In genomic region chr13:21328201-21328600, GRCh38 we compare ENCODE assay signal across 1 cellular context.
TF ChIP-seq lines count a peak whose summit lies in the region.

No MANE protein-coding gene starts in this region.

TF ChIP-seq in GM23338, 12 proteins besides CTCF, POLR2A, EP300 and RAD21:
- TF ChIP-seq ZNF462 (CRISPR knock-in tag; IDR thresholded peaks at IDR 0.05) (no peak), POLR2AphosphoS5 (IDR thresholded peaks at IDR 0.05; ENCODE audit: low read depth) (no peak), CREB1 (CRISPR knock-in tag; IDR thresholded peaks at IDR 0.05; ENCODE audit: low read depth) (no peak), STAT1 (IDR thresholded peaks at IDR 0.05; ENCODE audit: unreplicated experiment) (no peak), ZNF114 (CRISPR knock-in tag; IDR thresholded peaks at IDR 0.05) (no peak), NANOG (IDR thresholded peaks at IDR 0.05; ENCODE audit: borderline replicate concordance) (no peak), EZH2 (IDR thresholded peaks at IDR 0.05; ENCODE audit: low read depth, unreplicated experiment) (no peak), ZNF331 (CRISPR knock-in tag; IDR thresholded peaks at IDR 0.05; ENCODE audit: low read depth) (no peak), JUNB (IDR thresholded peaks at IDR 0.05; ENCODE audit: unreplicated experiment) (no peak), EZH2phosphoT487 (IDR thresholded peaks at IDR 0.05; ENCODE audit: unreplicated experiment) (no peak)
- TF ChIP-seq, protein P1, sequence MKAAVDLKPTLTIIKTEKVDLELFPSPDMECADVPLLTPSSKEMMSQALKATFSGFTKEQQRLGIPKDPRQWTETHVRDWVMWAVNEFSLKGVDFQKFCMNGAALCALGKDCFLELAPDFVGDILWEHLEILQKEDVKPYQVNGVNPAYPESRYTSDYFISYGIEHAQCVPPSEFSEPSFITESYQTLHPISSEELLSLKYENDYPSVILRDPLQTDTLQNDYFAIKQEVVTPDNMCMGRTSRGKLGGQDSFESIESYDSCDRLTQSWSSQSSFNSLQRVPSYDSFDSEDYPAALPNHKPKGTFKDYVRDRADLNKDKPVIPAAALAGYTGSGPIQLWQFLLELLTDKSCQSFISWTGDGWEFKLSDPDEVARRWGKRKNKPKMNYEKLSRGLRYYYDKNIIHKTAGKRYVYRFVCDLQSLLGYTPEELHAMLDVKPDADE (IDR thresholded peaks at IDR 0.05), result no peak
- TF ChIP-seq, protein P2, sequence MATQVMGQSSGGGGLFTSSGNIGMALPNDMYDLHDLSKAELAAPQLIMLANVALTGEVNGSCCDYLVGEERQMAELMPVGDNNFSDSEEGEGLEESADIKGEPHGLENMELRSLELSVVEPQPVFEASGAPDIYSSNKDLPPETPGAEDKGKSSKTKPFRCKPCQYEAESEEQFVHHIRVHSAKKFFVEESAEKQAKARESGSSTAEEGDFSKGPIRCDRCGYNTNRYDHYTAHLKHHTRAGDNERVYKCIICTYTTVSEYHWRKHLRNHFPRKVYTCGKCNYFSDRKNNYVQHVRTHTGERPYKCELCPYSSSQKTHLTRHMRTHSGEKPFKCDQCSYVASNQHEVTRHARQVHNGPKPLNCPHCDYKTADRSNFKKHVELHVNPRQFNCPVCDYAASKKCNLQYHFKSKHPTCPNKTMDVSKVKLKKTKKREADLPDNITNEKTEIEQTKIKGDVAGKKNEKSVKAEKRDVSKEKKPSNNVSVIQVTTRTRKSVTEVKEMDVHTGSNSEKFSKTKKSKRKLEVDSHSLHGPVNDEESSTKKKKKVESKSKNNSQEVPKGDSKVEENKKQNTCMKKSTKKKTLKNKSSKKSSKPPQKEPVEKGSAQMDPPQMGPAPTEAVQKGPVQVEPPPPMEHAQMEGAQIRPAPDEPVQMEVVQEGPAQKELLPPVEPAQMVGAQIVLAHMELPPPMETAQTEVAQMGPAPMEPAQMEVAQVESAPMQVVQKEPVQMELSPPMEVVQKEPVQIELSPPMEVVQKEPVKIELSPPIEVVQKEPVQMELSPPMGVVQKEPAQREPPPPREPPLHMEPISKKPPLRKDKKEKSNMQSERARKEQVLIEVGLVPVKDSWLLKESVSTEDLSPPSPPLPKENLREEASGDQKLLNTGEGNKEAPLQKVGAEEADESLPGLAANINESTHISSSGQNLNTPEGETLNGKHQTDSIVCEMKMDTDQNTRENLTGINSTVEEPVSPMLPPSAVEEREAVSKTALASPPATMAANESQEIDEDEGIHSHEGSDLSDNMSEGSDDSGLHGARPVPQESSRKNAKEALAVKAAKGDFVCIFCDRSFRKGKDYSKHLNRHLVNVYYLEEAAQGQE (IDR thresholded peaks at IDR 0.05; ENCODE audit: unreplicated experiment), result no peak
TF ChIP-seq in GM23338: peak in this region for 0.
